ENCODE assay signal across 37 cellular contexts in the genomic region with DNA sequence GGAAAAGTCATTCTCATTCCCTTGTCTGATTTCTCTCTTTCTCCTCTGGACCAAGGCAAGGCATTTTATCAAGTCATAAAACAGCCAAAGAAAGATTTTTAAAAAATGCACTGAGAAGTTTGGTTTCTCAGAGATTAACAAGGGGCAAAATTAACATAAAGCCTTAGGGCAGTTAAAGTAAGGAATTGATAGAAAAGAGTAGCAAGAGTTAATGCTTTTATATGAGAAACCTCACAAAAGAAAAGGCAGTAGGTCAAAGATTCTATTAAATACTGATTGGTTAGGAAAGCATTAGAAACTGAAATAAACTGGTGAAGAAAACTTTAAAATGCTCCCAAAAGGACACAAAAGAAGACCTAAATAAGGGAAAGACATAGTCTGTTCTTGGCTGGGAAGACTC.
"Had no signal": no experiment of that assay in that cellular context is flagged by ENCODE, and none has a peak within 500 bp of the region (broad histone marks: within the 10 kb centered on the region; RNA-seq: fewer than 3 reads in every experiment).

No MANE protein-coding gene starts in this region.

- H3K4me3 ChIP-seq: adrenal gland, ascending aorta, body of pancreas, breast epithelium, cardiac muscle cell had no signal

- H3K4me3 Mint-ChIP-seq: activated naive CD4-positive, alpha-beta T cell treated with anti-CD3 and anti-CD28 coated beads for 36 hours; activated naive CD4-positive, alpha-beta T cell treated with anti-CD3 and anti-CD28 coated beads, Interleukin-2, amount 10 ng/mL, durations not matched to agents 7 days and 5 days; activated naive CD4-positive, alpha-beta T cell treated with anti-CD3 and anti-CD28 coated beads, Interleukin-2, amount 50 U/mL, for 24 hours; activated naive CD8-positive, alpha-beta T cell; activated naive CD8-positive, alpha-beta T cell treated with anti-CD3 and anti-CD28 coated beads for 36 hours; activated naive CD8-positive, alpha-beta T cell treated with anti-CD3 and anti-CD28 coated beads, Interleukin-2, amount 10 ng/mL, durations not matched to agents 7 days and 5 days; activated naive CD8-positive, alpha-beta T cell treated with anti-CD3 and anti-CD28 coated beads, Interleukin-2, amount 50 U/mL, for 24 hours; activated T-cell treated with anti-CD3 and anti-CD28 coated beads, Interleukin-2, amount 50 U/mL, for 24 hours; activated T-cell treated with anti-CD3 and anti-CD28 coated beads, Interleukin-2, amount 50 U/mL, for 4 hours; activated T-cell treated with anti-CD3 and anti-CD28 coated beads, Interleukin-2, amount 50 U/mL, for 72 hours; activated T-helper 1 cell treated with anti-CD3 and anti-CD28 coated beads, Interleukin-12 subunit alpha, Interleukin-12 subunit beta, Interleukin-2, Interleukin-4 antibody, amounts not matched to agents 30 ng/mL and 10 ng/mL and 1 ng/mL, durations not matched to agents 14 hours and 24 hours and 36 hours; activated T-helper 17 cell treated with anti-CD3 and anti-CD28 coated beads, Interleukin-2, amount 50 U/mL, for 72 hours; brain; central memory CD8-positive, alpha-beta T cell had no signal

- H3K4me1 ChIP-seq: adrenal gland, ascending aorta, body of pancreas, breast epithelium had no signal

- H3K27ac ChIP-seq: adrenal gland, ascending aorta, body of pancreas, brain microvascular endothelial cell, breast epithelium, cardiac muscle cell had no signal

- ATAC-seq: activated naive CD4-positive, alpha-beta T cell treated with anti-CD3 and anti-CD28 coated beads, Interleukin-2, amount 50 U/mL, for 72 hours; activated naive CD8-positive, alpha-beta T cell treated with anti-CD3 and anti-CD28 coated beads, Interleukin-2, amount 50 U/mL, for 24 hours; activated T-cell treated with anti-CD3 and anti-CD28 coated beads, Interleukin-2, amount 50 U/mL, for 4 hours; activated T-cell treated with anti-CD3 and anti-CD28 coated beads, Interleukin-2, amount 50 U/mL, for 72 hours; activated T-helper 17 cell treated with anti-CD3 and anti-CD28 coated beads, Interleukin-2, amount 50 U/mL, for 72 hours; body of pancreas had no signal

- H3K27me3 ChIP-seq: adrenal gland, ascending aorta, body of pancreas, brain microvascular endothelial cell, breast epithelium, cardiac muscle cell had no signal

- H3K36me3 ChIP-seq: adrenal gland, breast epithelium had no signal

- DNase-seq: activated effector memory CD4-positive, alpha-beta T cell treated with anti-CD3 and anti-CD28 coated beads, Interleukin-2, amount 50 U/mL, for 16 hours; activated effector memory CD4-positive, alpha-beta T cell treated with Interleukin-2 at 50 U/mL for 16 hours; activated gamma-delta T cell; activated gamma-delta T cell treated with Interleukin-2 at 50 U/mL for 16 hours; activated naive CD4-positive, alpha-beta T cell; activated naive CD4-positive, alpha-beta T cell treated with anti-CD3 and anti-CD28 coated beads for 36 hours; activated naive CD4-positive, alpha-beta T cell treated with anti-CD3 and anti-CD28 coated beads, Interleukin-2, amount 10 ng/mL, durations not matched to agents 7 days and 5 days; activated naive CD4-positive, alpha-beta T cell treated with anti-CD3 and anti-CD28 coated beads, Interleukin-2, amount 50 U/mL, for 16 hours; activated naive CD4-positive, alpha-beta T cell treated with Interleukin-2 at 50 U/mL for 16 hours; activated naive CD8-positive, alpha-beta T cell treated with anti-CD3 and anti-CD28 coated beads for 36 hours; activated naive CD8-positive, alpha-beta T cell treated with anti-CD3 and anti-CD28 coated beads, Interleukin-2, amount 10 ng/mL, durations not matched to agents 7 days and 5 days; activated naive CD8-positive, alpha-beta T cell treated with anti-CD3 and anti-CD28 coated beads, Interleukin-2, amount 50 U/mL, for 24 hours; activated T-cell treated with anti-CD3 and anti-CD28 coated beads, Interleukin-2, amount 50 U/mL, for 24 hours; activated T-cell treated with anti-CD3 and anti-CD28 coated beads, Interleukin-2, amount 50 U/mL, for 4 hours; activated T-cell treated with anti-CD3 and anti-CD28 coated beads, Interleukin-2, amount 50 U/mL, for 48 hours; activated T-cell treated with anti-CD3 and anti-CD28 coated beads, Interleukin-2, amount 50 U/mL, for 72 hours; adrenal gland; amniotic stem cell; amygdala; anterior cingulate cortex; aorta; body of pancreas; brain microvascular endothelial cell; caudate nucleus; central memory CD4-positive, alpha-beta T cell; cerebellar nuclear complex had no signal

- H3K27me3 Mint-ChIP-seq: activated naive CD4-positive, alpha-beta T cell treated with anti-CD3 and anti-CD28 coated beads, Interleukin-2, amount 50 U/mL, for 24 hours; activated naive CD8-positive, alpha-beta T cell; activated naive CD8-positive, alpha-beta T cell treated with anti-CD3 and anti-CD28 coated beads for 36 hours; activated naive CD8-positive, alpha-beta T cell treated with anti-CD3 and anti-CD28 coated beads, Interleukin-2, amount 10 ng/mL, durations not matched to agents 7 days and 5 days; activated naive CD8-positive, alpha-beta T cell treated with anti-CD3 and anti-CD28 coated beads, Interleukin-2, amount 50 U/mL, for 24 hours; activated T-cell treated with anti-CD3 and anti-CD28 coated beads, Interleukin-2, amount 50 U/mL, for 24 hours; activated T-helper 17 cell treated with anti-CD3 and anti-CD28 coated beads, Interleukin-2, amount 50 U/mL, for 72 hours; central memory CD8-positive, alpha-beta T cell had no signal

- H3K9me3 ChIP-seq: adrenal gland, ascending aorta, body of pancreas, breast epithelium had no signal

- H3K4me1 Mint-ChIP-seq: activated naive CD4-positive, alpha-beta T cell treated with anti-CD3 and anti-CD28 coated beads, Interleukin-2, amount 10 ng/mL, durations not matched to agents 7 days and 5 days; activated naive CD4-positive, alpha-beta T cell treated with anti-CD3 and anti-CD28 coated beads, Interleukin-2, amount 50 U/mL, for 24 hours; activated naive CD8-positive, alpha-beta T cell treated with anti-CD3 and anti-CD28 coated beads for 36 hours; activated naive CD8-positive, alpha-beta T cell treated with anti-CD3 and anti-CD28 coated beads, Interleukin-2, amount 10 ng/mL, durations not matched to agents 7 days and 5 days; activated naive CD8-positive, alpha-beta T cell treated with anti-CD3 and anti-CD28 coated beads, Interleukin-2, amount 50 U/mL, for 24 hours; activated T-helper 17 cell treated with anti-CD3 and anti-CD28 coated beads, Interleukin-2, amount 50 U/mL, for 72 hours; brain; central memory CD8-positive, alpha-beta T cell had no signal

- H3K27ac Mint-ChIP-seq: activated naive CD4-positive, alpha-beta T cell treated with anti-CD3 and anti-CD28 coated beads for 36 hours; activated naive CD4-positive, alpha-beta T cell treated with anti-CD3 and anti-CD28 coated beads, Interleukin-2, amount 10 ng/mL, durations not matched to agents 7 days and 5 days; activated naive CD4-positive, alpha-beta T cell treated with anti-CD3 and anti-CD28 coated beads, Interleukin-2, amount 50 U/mL, for 24 hours; activated naive CD4-positive, alpha-beta T cell treated with anti-CD3 and anti-CD28 coated beads, Interleukin-2, amount 50 U/mL, for 72 hours; activated naive CD8-positive, alpha-beta T cell; activated naive CD8-positive, alpha-beta T cell treated with anti-CD3 and anti-CD28 coated beads for 36 hours; activated naive CD8-positive, alpha-beta T cell treated with anti-CD3 and anti-CD28 coated beads, Interleukin-2, amount 10 ng/mL, durations not matched to agents 7 days and 5 days; activated naive CD8-positive, alpha-beta T cell treated with anti-CD3 and anti-CD28 coated beads, Interleukin-2, amount 50 U/mL, for 24 hours; activated T-cell treated with anti-CD3 and anti-CD28 coated beads, Interleukin-2, amount 50 U/mL, for 24 hours; activated T-cell treated with anti-CD3 and anti-CD28 coated beads, Interleukin-2, amount 50 U/mL, for 72 hours; activated T-helper 1 cell treated with anti-CD3 and anti-CD28 coated beads, Interleukin-12 subunit alpha, Interleukin-12 subunit beta, Interleukin-2, Interleukin-4 antibody, amounts not matched to agents 30 ng/mL and 10 ng/mL and 1 ng/mL, durations not matched to agents 14 hours and 24 hours and 36 hours; activated T-helper 17 cell treated with anti-CD3 and anti-CD28 coated beads, Interleukin-2, amount 50 U/mL, for 72 hours; activated T-helper 2 cell treated with anti-CD3 and anti-CD28 coated beads, Interferon-gamma antibody, Interleukin-2, Interleukin-4, amounts not matched to agents 10 μg/mL and 5 μg/mL and 100 μg/mL, durations not matched to agents 14 hours and 24 hours and 36 hours; brain had no signal
